1 cellular context compared by ENCODE assay signal in genomic region chr7:116511552-116512523, GRCh38.
TF ChIP-seq lines count a peak whose summit lies in the region.

No MANE protein-coding gene starts in this region.

TF ChIP-seq in K562, 482 proteins besides CTCF, POLR2A, EP300 and RAD21 (continued from another document and continues in another):
- peak; percentile 73 for TF ChIP-seq ZBTB40 (IDR thresholded peaks at IDR 0.05)
- no peak for TF ChIP-seq ZBTB40 (CRISPR knock-in tag; IDR thresholded peaks at IDR 0.05)
- peak; percentile 79; the same call in 1 of the 2 replicates for TF ChIP-seq BCL6 (CRISPR knock-in tag; IDR thresholded peaks at IDR 0.05)
- TF ChIP-seq CC2D1A (IDR thresholded peaks at IDR 0.05): no peak
- TF ChIP-seq ZNF217 (CRISPR knock-in tag; IDR thresholded peaks at IDR 0.05): no peak
- TF ChIP-seq CREB5 (CRISPR knock-in tag; IDR thresholded peaks at IDR 0.05): no peak
- no peak for TF ChIP-seq PCBP1 (IDR thresholded peaks at IDR 0.05; ENCODE audit: low read depth, low read length, poor library complexity, severe bottlenecking)
- TF ChIP-seq XRCC5 (IDR thresholded peaks at IDR 0.05; ENCODE audit: low read depth, low read length): 0 out of 2 replicates have a peak, but pooled peaks have one; percentile 39
- TF ChIP-seq CBFA2T3 (IDR thresholded peaks at IDR 0.05): no peak
- 0 out of 2 replicates have a peak, but pooled peaks have one; percentile 52 for TF ChIP-seq ZNF347 (CRISPR knock-in tag; IDR thresholded peaks at IDR 0.05; ENCODE audit: low read depth)
- no peak for TF ChIP-seq ZNF232 (CRISPR knock-in tag; IDR thresholded peaks at IDR 0.05)
- TF ChIP-seq POLR2H (tag; IDR thresholded peaks at IDR 0.05; ENCODE audit: low read depth): no peak
- TF ChIP-seq MXD1 (CRISPR knock-in tag; IDR thresholded peaks at IDR 0.05; ENCODE audit: borderline replicate concordance, poor library complexity, severe bottlenecking): peak; percentile 58
- TF ChIP-seq, protein P1, sequence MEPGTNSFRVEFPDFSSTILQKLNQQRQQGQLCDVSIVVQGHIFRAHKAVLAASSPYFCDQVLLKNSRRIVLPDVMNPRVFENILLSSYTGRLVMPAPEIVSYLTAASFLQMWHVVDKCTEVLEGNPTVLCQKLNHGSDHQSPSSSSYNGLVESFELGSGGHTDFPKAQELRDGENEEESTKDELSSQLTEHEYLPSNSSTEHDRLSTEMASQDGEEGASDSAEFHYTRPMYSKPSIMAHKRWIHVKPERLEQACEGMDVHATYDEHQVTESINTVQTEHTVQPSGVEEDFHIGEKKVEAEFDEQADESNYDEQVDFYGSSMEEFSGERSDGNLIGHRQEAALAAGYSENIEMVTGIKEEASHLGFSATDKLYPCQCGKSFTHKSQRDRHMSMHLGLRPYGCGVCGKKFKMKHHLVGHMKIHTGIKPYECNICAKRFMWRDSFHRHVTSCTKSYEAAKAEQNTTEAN (CRISPR knock-in tag; IDR thresholded peaks at IDR 0.05): no peak
- TF ChIP-seq RFX1 (IDR thresholded peaks at IDR 0.05): no peak
- TF ChIP-seq RBM22 (IDR thresholded peaks at IDR 0.05; ENCODE audit: low read depth, low read length, poor library complexity, severe bottlenecking): no peak
- TF ChIP-seq ZNF764 (CRISPR knock-in tag; IDR thresholded peaks at IDR 0.05; ENCODE audit: low read depth): no peak
- TF ChIP-seq FOXP1 (CRISPR knock-in tag; IDR thresholded peaks at IDR 0.05): no peak
- TF ChIP-seq DDX20 (tag; IDR thresholded peaks at IDR 0.05; ENCODE audit: low read depth): peak; percentile 50; the same call in 1 of the 2 replicates
- TF ChIP-seq CHCHD3 (CRISPR knock-in tag; IDR thresholded peaks at IDR 0.05): no peak
- TF ChIP-seq, protein P2, sequence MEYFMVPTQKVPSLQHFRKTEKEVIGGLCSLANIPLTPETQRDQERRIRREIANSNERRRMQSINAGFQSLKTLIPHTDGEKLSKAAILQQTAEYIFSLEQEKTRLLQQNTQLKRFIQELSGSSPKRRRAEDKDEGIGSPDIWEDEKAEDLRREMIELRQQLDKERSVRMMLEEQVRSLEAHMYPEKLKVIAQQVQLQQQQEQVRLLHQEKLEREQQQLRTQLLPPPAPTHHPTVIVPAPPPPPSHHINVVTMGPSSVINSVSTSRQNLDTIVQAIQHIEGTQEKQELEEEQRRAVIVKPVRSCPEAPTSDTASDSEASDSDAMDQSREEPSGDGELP (CRISPR knock-in tag; IDR thresholded peaks at IDR 0.05; ENCODE audit: borderline replicate concordance): 0 out of 2 replicates have a peak, but pooled peaks have one; percentile 33
- TF ChIP-seq ZNF584 (CRISPR knock-in tag; IDR thresholded peaks at IDR 0.05; ENCODE audit: low read depth): peak; percentile 26; the same call in 1 of the 2 replicates
- TF ChIP-seq ZNF766 (CRISPR knock-in tag; conservative IDR thresholded peaks at IDR 0.05): peak; percentile 42; the same call in 1 of the 2 replicates
- TF ChIP-seq CREBBP (IDR thresholded peaks at IDR 0.05; ENCODE audit: low read depth, low read length): no peak
- TF ChIP-seq, protein P3, sequence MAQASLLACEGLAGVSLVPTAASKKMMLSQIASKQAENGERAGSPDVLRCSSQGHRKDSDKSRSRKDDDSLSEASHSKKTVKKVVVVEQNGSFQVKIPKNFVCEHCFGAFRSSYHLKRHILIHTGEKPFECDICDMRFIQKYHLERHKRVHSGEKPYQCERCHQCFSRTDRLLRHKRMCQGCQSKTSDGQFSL (CRISPR knock-in tag; IDR thresholded peaks at IDR 0.05): no peak
- TF ChIP-seq, protein P3 (tag; IDR thresholded peaks at IDR 0.05): no peak
- peak; percentile 86 for TF ChIP-seq EP400 (IDR thresholded peaks at IDR 0.05)
- 0 out of 2 replicates have a peak, but pooled peaks have one; percentile 67 for TF ChIP-seq RHOXF2B (CRISPR knock-in tag; conservative IDR thresholded peaks at IDR 0.05)
- TF ChIP-seq TFAM (CRISPR knock-in tag; conservative IDR thresholded peaks at IDR 0.05): no peak
- TF ChIP-seq ZNF197 (CRISPR knock-in tag; IDR thresholded peaks at IDR 0.05; ENCODE audit: low read depth): peak; percentile 70; the same call in 1 of the 2 replicates
- no peak for TF ChIP-seq THRB (CRISPR knock-in tag; conservative IDR thresholded peaks at IDR 0.05)
- no peak for TF ChIP-seq GATAD2B (IDR thresholded peaks at IDR 0.05; ENCODE audit: borderline replicate concordance)
- TF ChIP-seq POLR2AphosphoS2 (IDR thresholded peaks at IDR 0.05; ENCODE audit: low read length): no peak
- TF ChIP-seq, protein P4, sequence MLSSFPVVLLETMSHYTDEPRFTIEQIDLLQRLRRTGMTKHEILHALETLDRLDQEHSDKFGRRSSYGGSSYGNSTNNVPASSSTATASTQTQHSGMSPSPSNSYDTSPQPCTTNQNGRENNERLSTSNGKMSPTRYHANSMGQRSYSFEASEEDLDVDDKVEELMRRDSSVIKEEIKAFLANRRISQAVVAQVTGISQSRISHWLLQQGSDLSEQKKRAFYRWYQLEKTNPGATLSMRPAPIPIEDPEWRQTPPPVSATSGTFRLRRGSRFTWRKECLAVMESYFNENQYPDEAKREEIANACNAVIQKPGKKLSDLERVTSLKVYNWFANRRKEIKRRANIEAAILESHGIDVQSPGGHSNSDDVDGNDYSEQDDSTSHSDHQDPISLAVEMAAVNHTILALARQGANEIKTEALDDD (IDR thresholded peaks at IDR 0.05): no peak
- TF ChIP-seq SAP30 (IDR thresholded peaks at IDR 0.05; ENCODE audit: borderline replicate concordance, insufficient read depth, low read depth, low read length, poor library complexity, severe bottlenecking): peak; percentile 44
- TF ChIP-seq NONO (IDR thresholded peaks at IDR 0.05; ENCODE audit: low read depth in 2 of 2, low read length in 1 of 2): no peak
- TF ChIP-seq ZNF639 (CRISPR knock-in tag; conservative IDR thresholded peaks at IDR 0.05 in 1 of 2, IDR thresholded peaks at IDR 0.05 in 1 of 2): peak in 1 of 2 experiments; percentile 72; a peak in 1 of 4 replicates
- peak; percentile 41 for TF ChIP-seq CTBP1 (IDR thresholded peaks at IDR 0.05; ENCODE audit: borderline replicate concordance)
- TF ChIP-seq ADNP (tag; IDR thresholded peaks at IDR 0.05): no peak
- no peak for TF ChIP-seq SRSF1 (IDR thresholded peaks at IDR 0.05; ENCODE audit: low read depth, low read length)
- TF ChIP-seq, protein P5, sequence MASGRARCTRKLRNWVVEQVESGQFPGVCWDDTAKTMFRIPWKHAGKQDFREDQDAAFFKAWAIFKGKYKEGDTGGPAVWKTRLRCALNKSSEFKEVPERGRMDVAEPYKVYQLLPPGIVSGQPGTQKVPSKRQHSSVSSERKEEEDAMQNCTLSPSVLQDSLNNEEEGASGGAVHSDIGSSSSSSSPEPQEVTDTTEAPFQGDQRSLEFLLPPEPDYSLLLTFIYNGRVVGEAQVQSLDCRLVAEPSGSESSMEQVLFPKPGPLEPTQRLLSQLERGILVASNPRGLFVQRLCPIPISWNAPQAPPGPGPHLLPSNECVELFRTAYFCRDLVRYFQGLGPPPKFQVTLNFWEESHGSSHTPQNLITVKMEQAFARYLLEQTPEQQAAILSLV (tag; IDR thresholded peaks at IDR 0.05): peak; percentile 63
- TF ChIP-seq MTA3 (IDR thresholded peaks at IDR 0.05; ENCODE audit: borderline replicate concordance): peak; percentile 17; the same call in 1 of the 2 replicates
- no peak for TF ChIP-seq ZNF277 (CRISPR knock-in tag; IDR thresholded peaks at IDR 0.05; ENCODE audit: borderline replicate concordance)
